Comparison of ENCODE assay signal across 8 cellular contexts in the genomic region with DNA sequence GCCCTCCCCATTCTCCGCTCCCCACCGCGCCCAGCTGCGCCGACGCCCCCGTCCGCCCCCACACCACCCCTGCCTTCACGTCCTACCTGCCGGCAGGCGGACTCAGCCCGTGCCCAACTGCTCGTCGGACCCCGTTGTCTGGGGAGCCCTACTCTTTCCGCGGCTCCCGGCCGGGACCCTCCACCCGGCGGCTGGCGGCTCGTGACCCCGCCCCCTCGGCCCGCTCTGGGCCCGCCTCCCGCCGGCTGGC. TPM values are rescaled to one million over a fixed set of nuclear protein-coding genes. Genes with fewer than 3 reads are reported as not detected.
DNase-seq lines count a peak whose midpoint lies in the region; ATAC-seq and TF ChIP-seq lines count a peak whose summit lies in the region.

A gene (minus strand): TSS at position 209 of the 250 bp plus-strand sequence. CDS start 9,899 bp downstream, outside the sequence.

- peaks cover 5% of the 10 kb centered on the region for H3K23me2 ChIP-seq in H9 (ENCODE audit: insufficient read length, low read depth, low read length, poor library complexity, severe bottlenecking)

- H2BK5ac ChIP-seq in H9 (ENCODE audit: insufficient read length, low read length) = no peak within 1 kb of the TSS

- TF ChIP-seq CTCF in H9 (conservative IDR thresholded peaks at IDR 0.05) (no peak), WERI-Rb-1 (IDR thresholded peaks at IDR 0.05; ENCODE audit: low read depth, low read length) (no peak), gastroesophageal sphincter (IDR thresholded peaks at IDR 0.05) (no peak)

- H4K91ac ChIP-seq in H9 (ENCODE audit: insufficient read length, low read depth, low read length) = no peak within 1 kb of the TSS

- H3K23ac ChIP-seq in H9 (ENCODE audit: insufficient read length, low read depth, low read length) = no peak within 1 kb of the TSS

- WGBS in H9 (ENCODE audit: extremely low coverage, insufficient read length, low lambda C conversion rate) = no CpG with 5 or more reads among the region's 29 CpGs
- WGBS in gastroesophageal sphincter (ENCODE audit: low coverage in 1 of 2), 2 donors = 0% methylated on average over 1 of the region's 29 CpGs; no CpG with 5 or more reads in 1 of the 2 donors

- H3K9me3 Mint-ChIP-seq in H9 = no peaks in the 10 kb centered on the region; a peak in 1 of 5 replicates

- H2AK5ac ChIP-seq in H9 (ENCODE audit: insufficient read length, low read length) = no peak within 1 kb of the TSS

- H3K14ac ChIP-seq in H9 (ENCODE audit: insufficient read depth, low read length) = peak within 1 kb of the TSS; percentile 74

- no peaks in the 10 kb centered on the region for H4K20me1 ChIP-seq in H9 (ENCODE audit: control insufficient read depth, insufficient read depth, insufficient read length)

- H3K4me3 Mint-ChIP-seq in H9 = peak within 1 kb of the TSS; percentile 86 to 94

- no peak within 1 kb of the TSS; the same call in 1 of the 2 replicates for H2BK15ac ChIP-seq in H9 (ENCODE audit: low read depth, low read length)

- H4K8ac ChIP-seq in H9 (replicated peaks; ENCODE audit: insufficient read length, low read depth, low read length) = no peak within 1 kb of the TSS

- H3T11ph ChIP-seq in H9 (ENCODE audit: low read length) = no peak within 1 kb of the TSS

- H3K36me3 Mint-ChIP-seq in H9 (ENCODE audit: insufficient read depth in 1 of 3, low read depth in 3 of 3) = peaks cover 0 to 15% (median 3%) of the 10 kb centered on the region in 3 experiments; a peak in 4 of 7 replicates

- H3K9me3 ChIP-seq in H9 (ENCODE audit: control insufficient read depth, low read depth, low read length) = no peaks in the 10 kb centered on the region
- H3K9me3 ChIP-seq in WERI-Rb-1 (ENCODE audit: severe bottlenecking) = no peaks in the 10 kb centered on the region
- H3K9me3 ChIP-seq in gastroesophageal sphincter = no peaks in the 10 kb centered on the region
- no peaks in the 10 kb centered on the region for H3K9me3 ChIP-seq in skeletal muscle satellite cell (replicated peaks; ENCODE audit: low read length)

- H2BK12ac ChIP-seq in H9 (ENCODE audit: insufficient read length, low read depth, low read length) = no peak within 1 kb of the TSS

- H3K27ac ChIP-seq in H9 (ENCODE audit: insufficient read length, low read depth, low read length) (no peak within 1 kb of the TSS), WERI-Rb-1 (peak within 1 kb of the TSS; percentile 91), gastroesophageal sphincter (peak within 1 kb of the TSS; percentile 90 to 99 (median 97))

- peak within 1 kb of the TSS; percentile 72 for H3K4me2 ChIP-seq in H9 (ENCODE audit: insufficient read depth, insufficient read length, low read length)
- peak within 1 kb of the TSS; percentile 94 for H3K4me2 ChIP-seq in skeletal muscle satellite cell (ENCODE audit: low read length)

- H2BK120ac ChIP-seq in H9 (ENCODE audit: low read depth, low read length, poor library complexity, severe bottlenecking) = no peak within 1 kb of the TSS

- TF ChIP-seq POLR2A in gastroesophageal sphincter (IDR thresholded peaks at IDR 0.05) = no peak

- H3K4me3 ChIP-seq in WERI-Rb-1 (ENCODE audit: low read depth, low read length) (peak within 1 kb of the TSS; percentile 56), gastroesophageal sphincter (peak within 1 kb of the TSS; percentile 66 to 90), skeletal muscle satellite cell (ENCODE audit: low read length) (peak within 1 kb of the TSS; percentile 87)

- H2AFZ ChIP-seq in H9 (ENCODE audit: low read length) = peak within 1 kb of the TSS; percentile 40

- H3K27me3 ChIP-seq in H9 (ENCODE audit: insufficient read depth, low read length) (peaks cover 2% of the 10 kb centered on the region; the same call in 1 of the 2 replicates), WERI-Rb-1 (ENCODE audit: insufficient read depth, low read depth, severe bottlenecking) (no peaks in the 10 kb centered on the region), gastroesophageal sphincter (no peaks in the 10 kb centered on the region), skeletal muscle satellite cell (ENCODE audit: control insufficient read depth, insufficient read depth, low read length) (no peaks in the 10 kb centered on the region)

- H3K36me3 ChIP-seq in WERI-Rb-1 = no peaks in the 10 kb centered on the region; the same call in 1 of the 2 replicates
- H3K36me3 ChIP-seq in gastroesophageal sphincter = no peaks in the 10 kb centered on the region
- H3K36me3 ChIP-seq in skeletal muscle satellite cell (ENCODE audit: insufficient read depth, low read length) = peaks cover 4% of the 10 kb centered on the region

- H3K18ac ChIP-seq in H9 (ENCODE audit: insufficient read length, low read depth, low read length) = peak within 1 kb of the TSS; percentile 55

- peak within 1 kb of the TSS; percentile 73 for H3K9ac ChIP-seq in H9 (ENCODE audit: extremely low read depth, insufficient read length, low read length)
- peak within 1 kb of the TSS; percentile 99 for H3K9ac ChIP-seq in skeletal muscle satellite cell (ENCODE audit: low read depth, low read length)

- H3K4me1 ChIP-seq in H9 (ENCODE audit: insufficient read depth, low read length) (peaks cover 6% of the 10 kb centered on the region; the same call in 1 of the 2 replicates), gastroesophageal sphincter (peaks cover 3 to 41% (median 9%) of the 10 kb centered on the region in 3 donors), skeletal muscle satellite cell (ENCODE audit: control insufficient read depth, insufficient read depth, low read length) (peaks cover 32% of the 10 kb centered on the region)

- no peaks in the 10 kb centered on the region for H3K79me1 ChIP-seq in H9 (ENCODE audit: insufficient read depth, low read depth, low read length, poor library complexity, severe bottlenecking)

- H2BK20ac ChIP-seq in H9 (ENCODE audit: low read depth, low read length, poor library complexity, severe bottlenecking) = no peak within 1 kb of the TSS

- no peak for DNase-seq in H9
- DNase-seq in WERI-Rb-1 = no peak
- DNase-seq in NCI-H2196 (lab: John Stamatoyannopoulos, UW; ENCODE audit: unreplicated experiment) = no peak
- no peak for DNase-seq in SK-N-DZ (ENCODE audit: low spot score)

- peaks cover 19 to 28% of the 10 kb centered on the region in 2 experiments for H3K4me1 Mint-ChIP-seq in H9

- TF ChIP-seq EP300 in gastroesophageal sphincter (IDR thresholded peaks at IDR 0.05) = no peak

- H3K27ac Mint-ChIP-seq in H9 = peak within 1 kb of the TSS; percentile 85 to 90 (median 89); a peak in 6 of 7 replicates

- H3K79me2 ChIP-seq in H9 (ENCODE audit: insufficient read depth, low read length) = no peaks in the 10 kb centered on the region

- H3K27me3 Mint-ChIP-seq in H9 (ENCODE audit: low read depth) = peaks cover 18% of the 10 kb centered on the region

- no peak within 1 kb of the TSS for H3K4ac ChIP-seq in H9 (ENCODE audit: low read depth, low read length)

- ATAC-seq in gastroesophageal sphincter = no peak
- ATAC-seq in HG02642 (IDR thresholded peaks at IDR 0.05; ENCODE audit: poor library complexity, unreplicated experiment) = no peak
- no peak for ATAC-seq in GM19397 (IDR thresholded peaks at IDR 0.05; ENCODE audit: unreplicated experiment)

- H4K5ac ChIP-seq in H9 (ENCODE audit: insufficient read length, low read depth, low read length) = no peak within 1 kb of the TSS

- no peak within 1 kb of the TSS for H3K56ac ChIP-seq in H9 (ENCODE audit: insufficient read length, low read depth, low read length)

RNA-seq across cellular contexts. Expression of the gene that starts here (rescaled TPM):
- total RNA-seq in H9 (2021) = 6.4 and 7.6 TPM in 2 replicates
- total RNA-seq in gastroesophageal sphincter = 10 to 100 TPM; 22.9 to 36.5 (median 27.8) TPM
- total RNA-seq in skeletal muscle satellite cell (2012; rRNA removed) = 3.1 and 3.8 TPM in 2 replicates
- 6.8 and 7.4 TPM in 2 replicates for polyA plus RNA-seq in SK-N-DZ (2014; cell fraction: cytosol; rRNA removed)
- 8.7 and 9.1 TPM in 2 replicates for polyA plus RNA-seq in SK-N-DZ (2014; cell fraction: nucleus; rRNA removed)
